In the genomic region with DNA sequence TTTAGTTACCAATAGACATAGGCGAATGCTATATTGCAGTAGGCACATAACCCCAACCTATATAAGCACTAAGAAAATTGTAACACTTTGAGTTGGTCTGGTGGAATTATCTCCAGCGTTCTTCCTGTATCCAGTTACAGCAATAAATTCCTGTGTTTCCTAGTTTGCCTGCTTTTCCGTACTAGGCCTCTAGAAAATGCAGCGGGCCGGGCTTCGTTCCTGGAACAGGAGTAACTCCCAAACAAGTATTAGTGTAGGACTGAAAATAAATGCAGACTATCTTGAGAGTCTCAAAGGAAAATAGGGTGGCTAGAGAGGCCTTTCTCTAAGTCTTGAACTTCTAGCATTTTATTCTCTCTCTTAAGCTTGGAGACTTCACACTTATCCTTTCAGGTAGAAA, we compare ENCODE assay signal across 9 cellular contexts.
DNase-seq lines count a peak whose midpoint lies in the region; ATAC-seq and TF ChIP-seq lines count a peak whose summit lies in the region.
"Had no signal": no experiment of that assay in that cellular context is flagged by ENCODE, and none has a peak within 500 bp of the region (broad histone marks: within the 10 kb centered on the region; RNA-seq: fewer than 3 reads in every experiment).

No MANE protein-coding gene starts in this region.

- H3K4me2 ChIP-seq in BLaER1, result peak overlapping the region; percentile 60

- ATAC-seq in HG03457 (IDR thresholded peaks at IDR 0.05; ENCODE audit: unreplicated experiment), result no peak
- ATAC-seq in foreskin keratinocyte, result no peak
- ATAC-seq in HG03432 (IDR thresholded peaks at IDR 0.05; ENCODE audit: unreplicated experiment), result no peak

- H3K9ac ChIP-seq in BLaER1 (no peak overlapping the region), adipocyte (ENCODE audit: low read length) (peak overlapping the region; percentile 62), mucosa of rectum (ENCODE audit: low read depth in 1 of 2, low read length in 2 of 2) (no peak overlapping the region)

- H4K20me1 ChIP-seq in BLaER1, result peaks cover 7% of the 10 kb centered on the region; the same call in 1 of the 2 replicates

- H3K36me3 ChIP-seq in BLaER1 (peaks cover 65% of the 10 kb centered on the region), adipocyte (ENCODE audit: control insufficient read depth, insufficient read depth, low read length, severe bottlenecking) (no peaks in the 10 kb centered on the region), mucosa of rectum (ENCODE audit: control insufficient read depth in 2 of 2, insufficient read depth in 2 of 2, low read length in 2 of 2) (no peaks in the 10 kb centered on the region)

- peaks cover 11% of the 10 kb centered on the region for H3K27me3 ChIP-seq in BLaER1
- H3K27me3 ChIP-seq in adipocyte (replicated peaks; ENCODE audit: control insufficient read depth, insufficient read depth, low read length), result peaks cover 2% of the 10 kb centered on the region
- H3K27me3 ChIP-seq in mucosa of rectum (ENCODE audit: control insufficient read depth in 2 of 2, insufficient read depth in 2 of 2, low read length in 2 of 2), result no peaks in the 10 kb centered on the region
- H3K27me3 ChIP-seq in foreskin keratinocyte, result no peaks in the 10 kb centered on the region

- DNase-seq in ELR (ENCODE audit: low read depth) (peak; percentile 11), adipocyte (ENCODE audit: low read depth) (peak; percentile 4), SW480 (ENCODE audit: low spot score) (no peak), foreskin keratinocyte (no peak)

- H3K4me3 ChIP-seq in BLaER1 (no peak overlapping the region), adipocyte (ENCODE audit: low read length) (peak overlapping the region; percentile 85), mucosa of rectum (ENCODE audit: low read length in 2 of 2) (peak overlapping the region; percentile 65 to 80)

- H3K4me1 ChIP-seq in BLaER1 (no peaks in the 10 kb centered on the region), adipocyte (ENCODE audit: control insufficient read depth, insufficient read depth, low read length) (peaks cover 5% of the 10 kb centered on the region), mucosa of rectum (ENCODE audit: control insufficient read depth in 2 of 2, insufficient read depth in 2 of 2, low read length in 2 of 2) (peaks cover 0 to 4% of the 10 kb centered on the region in 2 donors), foreskin keratinocyte (no peaks in the 10 kb centered on the region)

- no peak for TF ChIP-seq CTCF in foreskin keratinocyte (conservative IDR thresholded peaks at IDR 0.05)

- H3K27ac ChIP-seq in BLaER1 (no peak overlapping the region), mucosa of rectum (ENCODE audit: low read depth in 2 of 2, low read length in 2 of 2) (no peak overlapping the region), foreskin keratinocyte (no peak overlapping the region)
- H3K27ac ChIP-seq: RWPE1 had no signal

- H3K9me3 ChIP-seq in BLaER1, result peaks cover 8% of the 10 kb centered on the region; the same call in 1 of the 2 replicates
- no peaks in the 10 kb centered on the region for H3K9me3 ChIP-seq in adipocyte (ENCODE audit: control insufficient read depth, low read length)
- H3K9me3 ChIP-seq in mucosa of rectum (ENCODE audit: control insufficient read depth in 2 of 2, low read length in 2 of 2), result no peaks in the 10 kb centered on the region

Comparison
In these comparisons a context has a peak if more than half of its experiments do, and no peak if none do; other contexts are left out.
1. DNase-seq: peak in ELR (single experiment) and adipocyte (single experiment); none in SW480 (single experiment) and foreskin keratinocyte (0 of 2).